32 cellular contexts compared by ENCODE assay signal in genomic region chr12:76244298-76244697, GRCh38.
"Had no signal": no experiment of that assay in that cellular context is flagged by ENCODE, and none has a peak within 500 bp of the region (broad histone marks: within the 10 kb centered on the region; RNA-seq: fewer than 3 reads in every experiment).

No MANE protein-coding gene starts in this region.

- H3K27me3 ChIP-seq: cardiac muscle cell, SJSA1 had no signal

- H3K4me1 Mint-ChIP-seq: activated CD4-positive, alpha-beta T cell treated with anti-CD3 and anti-CD28 coated beads, Interleukin-2, amount 10 ng/mL, durations not matched to agents 24 days and 14 days; activated naive CD8-positive, alpha-beta T cell treated with anti-CD3 and anti-CD28 coated beads for 36 hours; activated T-helper 17 cell treated with anti-CD3 and anti-CD28 coated beads, Interleukin-2, amount 50 U/mL, for 72 hours had no signal

- H3K27ac ChIP-seq: cardiac muscle cell, KMS-11, PC-9, SJSA1 had no signal

- H3K4me1 ChIP-seq: SJSA1 had no signal

- H3K36me3 ChIP-seq: cardiac muscle cell, SJSA1 had no signal

- H3K4me3 ChIP-seq: cardiac muscle cell, PC-9, SJSA1 had no signal

- ATAC-seq: activated CD8-positive, alpha-beta T cell treated with anti-CD3 and anti-CD28 coated beads for 36 hours; activated T-cell treated with anti-CD3 and anti-CD28 coated beads, Interleukin-2, amount 50 U/mL, for 72 hours; activated T-helper 17 cell treated with anti-CD3 and anti-CD28 coated beads, Interleukin-2, amount 50 U/mL, for 72 hours had no signal

- H3K4me3 Mint-ChIP-seq: activated CD4-positive, alpha-beta T cell treated with anti-CD3 and anti-CD28 coated beads, Interleukin-2, amount 10 ng/mL, durations not matched to agents 24 days and 14 days; activated CD8-positive, alpha-beta T cell treated with anti-CD3 and anti-CD28 coated beads for 36 hours; activated naive CD8-positive, alpha-beta T cell treated with anti-CD3 and anti-CD28 coated beads for 36 hours; activated T-cell treated with anti-CD3 and anti-CD28 coated beads, Interleukin-2, amount 50 U/mL, for 72 hours; activated T-helper 17 cell treated with anti-CD3 and anti-CD28 coated beads, Interleukin-2, amount 50 U/mL, for 72 hours; T-helper 1 cell treated with Interleukin-12 subunit alpha and Interleukin-12 subunit beta and Interleukin-4 antibody, amounts not matched to agents 30 μg/mL and 1 μg/mL, for 36 hours; T-helper 2 cell treated with Interferon-gamma antibody and Interleukin-4, amounts not matched to agents 5 μg/mL and 100 μg/mL, for 36 hours had no signal

- H3K36me3 Mint-ChIP-seq: activated naive CD8-positive, alpha-beta T cell treated with anti-CD3 and anti-CD28 coated beads for 36 hours had no signal

- DNase-seq: activated CD4-positive, alpha-beta T cell treated with anti-CD3 and anti-CD28 coated beads, Interleukin-2, amount 10 ng/mL, durations not matched to agents 24 days and 14 days; activated CD4-positive, alpha-beta T cell treated with anti-CD3 and anti-CD28 coated beads, Interleukin-2, amount 50 U/mL, for 4 hours; activated CD8-positive, alpha-beta T cell treated with anti-CD3 and anti-CD28 coated beads for 36 hours; activated effector memory CD4-positive, alpha-beta T cell treated with anti-CD3 and anti-CD28 coated beads, Interleukin-2, amount 50 U/mL, for 16 hours; activated naive CD4-positive, alpha-beta T cell; activated naive CD4-positive, alpha-beta T cell treated with anti-CD3 and anti-CD28 coated beads, Interleukin-2, amount 50 U/mL, for 16 hours; activated naive CD8-positive, alpha-beta T cell treated with anti-CD3 and anti-CD28 coated beads for 36 hours; activated T-cell treated with anti-CD3 and anti-CD28 coated beads, Interleukin-2, amount 50 U/mL, for 1 hour; activated T-cell treated with anti-CD3 and anti-CD28 coated beads, Interleukin-2, amount 50 U/mL, for 72 hours; amniotic stem cell; aorta; MM.1S; MV-4-11; NCI-H1092; NCI-H146; NCI-H187; NCI-H2029 treated with DMSO at 0.1 percent for 48 hours; NCI-H2107; NCI-H2171; NCI-H510A; NCI-H526; NCI-H748 treated with DMSO at 0.1 percent for 48 hours; NK-92 treated with Interleukin-12 subunit alpha and Interleukin-12 subunit beta, amount 100 ng/mL, for 24 hours; PC-9; SHP77 treated with DMSO at 0.1 percent for 48 hours; SK-N-SH had no signal

- H3K9me3 ChIP-seq: SJSA1, SK-N-SH had no signal

- H3K27me3 Mint-ChIP-seq: activated T-helper 17 cell treated with anti-CD3 and anti-CD28 coated beads, Interleukin-2, amount 50 U/mL, for 72 hours had no signal

- H3K9me3 Mint-ChIP-seq: activated CD4-positive, alpha-beta T cell treated with anti-CD3 and anti-CD28 coated beads, Interleukin-2, amount 10 ng/mL, durations not matched to agents 24 days and 14 days; activated CD8-positive, alpha-beta T cell treated with anti-CD3 and anti-CD28 coated beads for 36 hours; activated naive CD8-positive, alpha-beta T cell treated with anti-CD3 and anti-CD28 coated beads for 36 hours; activated T-cell treated with anti-CD3 and anti-CD28 coated beads, Interleukin-2, amount 50 U/mL, for 72 hours; activated T-helper 17 cell treated with anti-CD3 and anti-CD28 coated beads, Interleukin-2, amount 50 U/mL, for 72 hours; T-helper 1 cell treated with Interleukin-12 subunit alpha and Interleukin-12 subunit beta and Interleukin-4 antibody, amounts not matched to agents 30 μg/mL and 1 μg/mL, for 36 hours; T-helper 2 cell treated with Interferon-gamma antibody and Interleukin-4, amounts not matched to agents 5 μg/mL and 100 μg/mL, for 36 hours had no signal

- H3K27ac Mint-ChIP-seq: activated CD4-positive, alpha-beta T cell treated with anti-CD3 and anti-CD28 coated beads, Interleukin-2, amount 10 ng/mL, durations not matched to agents 24 days and 14 days; activated CD8-positive, alpha-beta T cell treated with anti-CD3 and anti-CD28 coated beads for 36 hours; activated naive CD8-positive, alpha-beta T cell treated with anti-CD3 and anti-CD28 coated beads for 36 hours; activated T-cell treated with anti-CD3 and anti-CD28 coated beads, Interleukin-2, amount 50 U/mL, for 72 hours; activated T-helper 17 cell treated with anti-CD3 and anti-CD28 coated beads, Interleukin-2, amount 50 U/mL, for 72 hours; T-helper 1 cell treated with Interleukin-12 subunit alpha and Interleukin-12 subunit beta and Interleukin-4 antibody, amounts not matched to agents 30 μg/mL and 1 μg/mL, for 36 hours; T-helper 2 cell treated with Interferon-gamma antibody and Interleukin-4, amounts not matched to agents 5 μg/mL and 100 μg/mL, for 36 hours had no signal
